Comparison of ENCODE assay signal across 22 cellular contexts in genomic region chr1:3524571-3525203, GRCh38.
DNase-seq lines count a peak whose midpoint lies in the region; ATAC-seq, FAIRE-seq and TF ChIP-seq lines count a peak whose summit lies in the region.
"Had no signal": no experiment of that assay in that cellular context is flagged by ENCODE, and none has a peak within 500 bp of the region (broad histone marks: within the 10 kb centered on the region; RNA-seq: fewer than 3 reads in every experiment).

No MANE protein-coding gene starts in this region.

- no peaks in the 10 kb centered on the region for H3K79me1 ChIP-seq in H1 (ENCODE audit: low read depth, low read length)

- H3K27ac Mint-ChIP-seq in osteocyte (ENCODE audit: unreplicated experiment): peak overlapping the region; percentile 20
- H3K27ac Mint-ChIP-seq: CD4-positive, alpha-beta T cell; IgD-negative memory B cell had no signal

- FAIRE-seq in H1 (lab: Jason Lieb, UNC): no peak
- FAIRE-seq: HTR-8/SVneo had no signal

- H2AFZ ChIP-seq in H1 (ENCODE audit: low read length): no peak overlapping the region

- CTCF ChIA-PET in H1 (lab: Charles Lee; ENCODE audit: partially characterized antibody): interaction anchor here (1.2 to 7.1 kb wide), 3 partner anchors 7 to 31 kb away, joined by 3 to 43 read pairs (median 4); no protein-coding TSS in a partner anchor

- intact Hi-C loops in transverse colon (cut with DNase I; ENCODE audit: low total_unique reads): no loop called here

- no peak overlapping the region for H3K23ac ChIP-seq in H1 (ENCODE audit: insufficient read length)

- H2AK5ac ChIP-seq in H1 (ENCODE audit: low read depth, low read length): no peak overlapping the region

- no peak overlapping the region for H2BK12ac ChIP-seq in H1 (ENCODE audit: low read depth, low read length)

- H4K8ac ChIP-seq in H1 (ENCODE audit: extremely low read depth, insufficient read depth, low read length): no peak overlapping the region; the same call in 1 of the 2 replicates

- H3K9ac ChIP-seq in H1 (replicated peaks in 1 of 4; ENCODE audit: extremely low read depth in 1 of 4, low read depth in 3 of 4, low read length in 3 of 4): no peak overlapping the region; a peak in 1 of 7 replicates

- H4K91ac ChIP-seq in H1 (replicated peaks; ENCODE audit: insufficient read length, low read length): no peak overlapping the region

- peak in 1 of 2 experiments; percentile 10; a peak in 2 of 4 replicates for TF ChIP-seq RAD21 in H1 (IDR thresholded peaks at IDR 0.05 in 1 of 2, conservative IDR thresholded peaks at IDR 0.05 in 1 of 2; ENCODE audit: low read depth in 2 of 2, low read length in 2 of 2)

- peaks cover 4 to 26% of the 10 kb centered on the region in 2 experiments for H4K20me1 ChIP-seq in H1 (replicated peaks in 1 of 2; ENCODE audit: control insufficient read depth in 1 of 2, insufficient read depth in 2 of 2, low read length in 2 of 2)

- no peaks in the 10 kb centered on the region for H3K79me2 ChIP-seq in H1 (ENCODE audit: control insufficient read depth in 1 of 2, insufficient read depth in 2 of 2, low read length in 2 of 2)

- H3K9me3 Mint-ChIP-seq in osteocyte (ENCODE audit: unreplicated experiment): no peaks in the 10 kb centered on the region
- H3K9me3 Mint-ChIP-seq: CD4-positive, alpha-beta T cell; IgD-negative memory B cell had no signal

- no peak overlapping the region for H3K4ac ChIP-seq in H1 (replicated peaks; ENCODE audit: insufficient read length, low read depth, low read length)

- no peak overlapping the region for H3K27ac ChIP-seq in H1 (ENCODE audit: low read depth, low read length)
- no peak overlapping the region for H3K27ac ChIP-seq in transverse colon
- H3K27ac ChIP-seq: 22Rv1 had no signal

- no peak overlapping the region for H2BK120ac ChIP-seq in H1 (replicated peaks; ENCODE audit: low read depth, low read length)

- no peak overlapping the region for H2BK5ac ChIP-seq in H1 (ENCODE audit: low read depth, low read length)

- H3K9me3 ChIP-seq in H1 (ENCODE audit: insufficient read depth in 2 of 2, low read depth in 1 of 2, low read length in 1 of 2) (no peaks in the 10 kb centered on the region), transverse colon (no peaks in the 10 kb centered on the region)

- H3K36me3 ChIP-seq in H1 (ENCODE audit: control insufficient read depth in 2 of 4, insufficient read depth in 4 of 4, low read length in 3 of 4): no peaks in the 10 kb centered on the region
- H3K36me3 ChIP-seq in transverse colon: no peaks in the 10 kb centered on the region

- in situ Hi-C loops in transverse colon (cut with MboI; ENCODE audit: low pct_ligation_motif_present in 1 of 4, low pct_unique_long_range_greater_than_20kb in 1 of 4, low sequenced_read_pairs in 3 of 4): no loop called here

- no peak for ATAC-seq in HG03342 (IDR thresholded peaks at IDR 0.05; ENCODE audit: unreplicated experiment)

- POLR2A ChIA-PET in H1 (lab: Charles Lee; ENCODE audit: partially characterized antibody): interaction anchor here (1.2 kb wide), 1 partner anchor 46 kb away, joined by 3 read pairs; no protein-coding TSS in a partner anchor

- no peaks in the 10 kb centered on the region for H3K23me2 ChIP-seq in H1 (ENCODE audit: low read depth, low read length)

- no peak overlapping the region for H3K56ac ChIP-seq in H1 (replicated peaks; ENCODE audit: insufficient read length, low read depth, low read length)

- H3K4me3 ChIP-seq in H1 (ENCODE audit: extremely low read depth in 1 of 4, insufficient read depth in 2 of 4, low read depth in 3 of 4, low read length in 4 of 4) (no peak overlapping the region), transverse colon (no peak overlapping the region)

- no peaks in the 10 kb centered on the region; a peak in 3 of 7 replicates for H3K4me1 ChIP-seq in H1 (replicated peaks in 1 of 4; ENCODE audit: control insufficient read depth in 3 of 4, insufficient read depth in 4 of 4, low read length in 3 of 4)
- H3K4me1 ChIP-seq in transverse colon: peaks cover 0 to 7% (median 4%) of the 10 kb centered on the region in 4 donors

- TF ChIP-seq CTCF in H1 (IDR thresholded peaks at IDR 0.05; ENCODE audit: control extremely low read depth in 1 of 3, insufficient read depth in 1 of 3, low read depth in 1 of 3, low read length in 3 of 3) (peak in 2 of 3 experiments; percentile 13 to 19; a peak in 1 of 4 replicates), osteocyte (IDR thresholded peaks at IDR 0.05) (no peak), transverse colon (IDR thresholded peaks at IDR 0.05) (no peak)

- no peak overlapping the region for H3K18ac ChIP-seq in H1 (ENCODE audit: extremely low read depth, low read length)

- H4K5ac ChIP-seq in H1 (ENCODE audit: insufficient read length, low read depth, low read length): no peak overlapping the region

- H3K36me3 Mint-ChIP-seq in osteocyte (ENCODE audit: unreplicated experiment): peaks cover 7% of the 10 kb centered on the region
- H3K36me3 Mint-ChIP-seq: IgD-negative memory B cell had no signal

- TF ChIP-seq EP300 in H1 (IDR thresholded peaks at IDR 0.05; ENCODE audit: borderline replicate concordance in 1 of 2, low read depth in 2 of 2, low read length in 2 of 2) (no peak), transverse colon (IDR thresholded peaks at IDR 0.05; ENCODE audit: low read depth) (no peak)

- peaks cover 56% of the 10 kb centered on the region for H3K4me1 Mint-ChIP-seq in osteocyte (ENCODE audit: unreplicated experiment)
- H3K4me1 Mint-ChIP-seq: IgD-negative memory B cell had no signal

- no peak overlapping the region for H2BK20ac ChIP-seq in H1 (ENCODE audit: low read length)

- no peak overlapping the region for H2BK15ac ChIP-seq in H1 (ENCODE audit: low read length)

- no peak overlapping the region for H3K14ac ChIP-seq in H1 (ENCODE audit: insufficient read length)

- no peak overlapping the region for H3K4me2 ChIP-seq in H1 (ENCODE audit: insufficient read depth in 1 of 2, low read depth in 2 of 2, low read length in 2 of 2)

- no peaks in the 10 kb centered on the region for H3K27me3 Mint-ChIP-seq in osteocyte (ENCODE audit: unreplicated experiment)
- H3K27me3 Mint-ChIP-seq: CD4-positive, alpha-beta T cell had no signal

- H3K27me3 ChIP-seq in H1 (replicated peaks in 1 of 4; ENCODE audit: control insufficient read depth in 3 of 4, extremely low read depth in 1 of 4, insufficient read depth in 3 of 4, low read length in 3 of 4): peaks cover 0 to 9% (median 8%) of the 10 kb centered on the region in 4 experiments; a peak in 4 of 7 replicates
- peaks cover 3% of the 10 kb centered on the region for H3K27me3 ChIP-seq in transverse colon

- DNase-seq in DMS 273 (lab: John Stamatoyannopoulos, UW; ENCODE audit: unreplicated experiment) (peak; percentile 57), DMS 273 treated with DMSO at 0.1 percent for 48 hours (lab: John Stamatoyannopoulos, UW) (no peak), RPMI8226 (peak; percentile 33), H1 (ENCODE audit: low read depth in 1 of 2, low spot score in 2 of 2) (no peak), osteocyte (ENCODE audit: extremely low spot score, unreplicated experiment) (no peak), transverse colon (no peak), GF-D8 (lab: John Stamatoyannopoulos, UW) (no peak)
- DNase-seq: CD4-positive, alpha-beta T cell; DMS79; HCEC 1CT; Kasumi-1; MM.1S; NCI-H1092 treated with DMSO at 0.1 percent for 48 hours; NCI-H146; NCI-H2029 treated with DMSO at 0.1 percent for 48 hours; NCI-H510A; NCI-H748 treated with DMSO at 0.1 percent for 48 hours; T-helper 1 cell had no signal

- no peak for TF ChIP-seq POLR2A in H1 (IDR thresholded peaks at IDR 0.05; ENCODE audit: control extremely low read depth in 1 of 2, low read depth in 2 of 2, low read length in 2 of 2)
- no peak for TF ChIP-seq POLR2A in transverse colon (IDR thresholded peaks at IDR 0.05)

- 87% methylated on average over 19 of the region's 20 CpGs; no CpG with 5 or more reads in 1 of the 2 experiments for WGBS in H1 (ENCODE audit: extremely low coverage in 1 of 2, insufficient coverage in 1 of 2, insufficient read length in 1 of 2, insufficient replicate concordance in 2 of 2, low coverage in 1 of 2, low lambda C conversion rate in 2 of 2, missing lambda C conversion rate in 1 of 2), 2 experiments
- 83 to 91% methylated on average over 10 to 20 of the region's 20 CpGs for WGBS in transverse colon (ENCODE audit: low coverage in 1 of 2), 2 donors

- H3K4me3 Mint-ChIP-seq in osteocyte (ENCODE audit: unreplicated experiment): no peak overlapping the region
- H3K4me3 Mint-ChIP-seq: CD4-positive, alpha-beta T cell; IgD-negative memory B cell had no signal

TF ChIP-seq in H1, 55 proteins besides CTCF, POLR2A, EP300 and RAD21:
- no peak for TF ChIP-seq TAF7 (optimal IDR thresholded peaks at IDR 0.05; ENCODE audit: borderline replicate concordance, low read depth, low read length)
- no peak for TF ChIP-seq NANOG (IDR thresholded peaks at IDR 0.05; ENCODE audit: insufficient read depth, low read depth, low read length, poor library complexity, severe bottlenecking)
- no peak for TF ChIP-seq KDM1A (IDR thresholded peaks at IDR 0.05; ENCODE audit: borderline replicate concordance, low read length)
- TF ChIP-seq GABPA (IDR thresholded peaks at IDR 0.05; ENCODE audit: borderline replicate concordance, insufficient read depth, low read length): no peak
- TF ChIP-seq KDM5A (IDR thresholded peaks at IDR 0.05; ENCODE audit: low read length): no peak
- TF ChIP-seq BCL11A (IDR thresholded peaks at IDR 0.05; ENCODE audit: low read depth in 2 of 2, low read length in 2 of 2): no peak
- no peak for TF ChIP-seq NRF1 (IDR thresholded peaks at IDR 0.05; ENCODE audit: low read depth, low read length)
- no peak for TF ChIP-seq SIN3A (conservative IDR thresholded peaks at IDR 0.05 in 1 of 2, IDR thresholded peaks at IDR 0.05 in 1 of 2; ENCODE audit: low read depth in 1 of 2, low read length in 2 of 2)
- TF ChIP-seq SP4 (IDR thresholded peaks at IDR 0.05; ENCODE audit: low read length): no peak
- TF ChIP-seq SIX5 (IDR thresholded peaks at IDR 0.05; ENCODE audit: low read depth, low read length): no peak
- no peak for TF ChIP-seq ZNF274 (IDR thresholded peaks at IDR 0.05; ENCODE audit: borderline replicate concordance, extremely low read depth, low read length)

Comparison
In these comparisons a context has a peak if more than half of its experiments do, and no peak if none do; other contexts are left out.
1. DNase-seq: peak in DMS 273 (single experiment) and RPMI8226 (single experiment); none in DMS 273 treated with DMSO at 0.1 percent for 48 hours (single experiment), H1 (0 of 2), osteocyte (single experiment), transverse colon (single experiment) and GF-D8 (single experiment).
2. CTCF ChIP-seq: peak in H1 (2 of 3); none in osteocyte (single experiment) and transverse colon (0 of 5).